In genomic region chr11:14266622-14267021, GRCh38 we compare ENCODE assay signal across 3 cellular contexts.
TF ChIP-seq lines count a peak whose summit lies in the region.

No MANE protein-coding gene starts in this region.

TF ChIP-seq in A549, 52 proteins besides CTCF, POLR2A, EP300 and RAD21:
- TF ChIP-seq SREBF2 (IDR thresholded peaks at IDR 0.05) (no peak), MAFK (IDR thresholded peaks at IDR 0.05; ENCODE audit: partially characterized antibody) (peak; percentile 76)

TF ChIP-seq in IMR-90, 13 proteins besides CTCF, POLR2A, EP300 and RAD21:
- no peak for TF ChIP-seq CEBPB (IDR thresholded peaks at IDR 0.05; ENCODE audit: low read depth, low read length)
- TF ChIP-seq MAFK (IDR thresholded peaks at IDR 0.05; ENCODE audit: low read depth, low read length), result peak; percentile 70
- TF ChIP-seq RFX5 (IDR thresholded peaks at IDR 0.05; ENCODE audit: low read depth, low read length), result no peak
TF ChIP-seq in IMR-90: peak in this region for 1.

TF ChIP-seq in H1, 55 proteins besides CTCF, POLR2A, EP300 and RAD21:
- TF ChIP-seq TBP (IDR thresholded peaks at IDR 0.05; ENCODE audit: low read depth, low read length) (no peak), POLR2AphosphoS5 (IDR thresholded peaks at IDR 0.05; ENCODE audit: low read depth, low read length) (peak; percentile 57; the same call in 1 of the 2 replicates), MAFK (IDR thresholded peaks at IDR 0.05; ENCODE audit: low read depth, low read length) (peak; percentile 55; the same call in 1 of the 2 replicates)
TF ChIP-seq in H1: peak in this region for 2.
